Comparison of ENCODE assay signal across 15 cellular contexts in the genomic region with DNA sequence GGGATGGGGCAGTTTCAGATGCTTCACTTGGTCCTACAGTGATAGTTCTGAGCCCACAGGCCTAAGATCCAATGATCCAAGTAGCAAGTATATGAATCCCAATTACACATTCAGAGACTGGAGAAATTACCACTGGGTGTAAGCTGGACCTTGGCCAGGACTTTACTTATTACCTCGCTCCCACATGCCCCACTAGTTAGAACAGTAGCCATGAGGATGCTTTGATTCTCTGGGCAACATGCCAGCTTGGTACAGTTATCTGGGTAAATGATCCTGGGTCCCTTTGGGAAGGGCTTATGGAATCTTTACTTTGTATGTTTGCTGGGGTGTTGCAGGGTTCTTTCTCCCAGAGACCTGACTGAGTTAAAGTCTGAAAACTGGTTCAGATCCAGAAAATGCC. TPM values are rescaled to one million over a fixed set of nuclear protein-coding genes. Genes with fewer than 3 reads are reported as not detected.
DNase-seq lines count a peak whose midpoint lies in the region; ATAC-seq and TF ChIP-seq lines count a peak whose summit lies in the region.
"Had no signal": no experiment of that assay in that cellular context is flagged by ENCODE, and none has a peak within 500 bp of the region (broad histone marks: within the 10 kb centered on the region; RNA-seq: fewer than 3 reads in every experiment).

No MANE protein-coding gene starts in this region.

- no peak for TF ChIP-seq RAD21 in SK-N-SH (IDR thresholded peaks at IDR 0.05; ENCODE audit: low read length)

- no peaks in the 10 kb centered on the region for H3F3A ChIP-seq in SK-N-SH (replicated peaks; ENCODE audit: insufficient read depth)
- no peaks in the 10 kb centered on the region for H3F3A ChIP-seq in GM23338 (replicated peaks; ENCODE audit: low read depth)

- WGBS in SK-N-SH (ENCODE audit: low lambda C conversion rate) = 31% methylated on average over 1 of the region's 1 CpG

- no peaks in the 10 kb centered on the region for H3K36me3 Mint-ChIP-seq in Calu3 (ENCODE audit: insufficient read depth, unreplicated experiment)
- H3K36me3 Mint-ChIP-seq in GM23338 (ENCODE audit: low read depth) = no peaks in the 10 kb centered on the region
- H3K36me3 Mint-ChIP-seq: CD4-positive, alpha-beta memory T cell had no signal

- intact Hi-C loops in Calu3 (cut with micrococcal nuclease; ENCODE audit: unreplicated experiment) = no loop called here

- H3K4me3 ChIP-seq in SK-N-SH (ENCODE audit: low read depth in 2 of 2, low read length in 1 of 2) (no peak overlapping the region), GM23338 (no peak overlapping the region)

- H3K27ac Mint-ChIP-seq in Calu3 (ENCODE audit: unreplicated experiment) = no peak overlapping the region
- H3K27ac Mint-ChIP-seq in GM23338 = no peak overlapping the region

- no peak overlapping the region for H3K4me2 ChIP-seq in SK-N-SH
- no peak overlapping the region for H3K4me2 ChIP-seq in GM23338

- H3K79me2 ChIP-seq in SK-N-SH (ENCODE audit: insufficient read depth) (no peaks in the 10 kb centered on the region), GM23338 (replicated peaks; ENCODE audit: insufficient read depth) (no peaks in the 10 kb centered on the region)

- H3K4me3 Mint-ChIP-seq in Calu3 (ENCODE audit: low read depth, unreplicated experiment) (no peak overlapping the region), GM23338 (no peak overlapping the region)
- H3K4me3 Mint-ChIP-seq: CD4-positive, alpha-beta memory T cell had no signal

- H3K9me3 Mint-ChIP-seq in Calu3 (ENCODE audit: low read depth, unreplicated experiment) (no peaks in the 10 kb centered on the region), GM23338 (no peaks in the 10 kb centered on the region)
- H3K9me3 Mint-ChIP-seq: CD4-positive, alpha-beta memory T cell had no signal

- no peaks in the 10 kb centered on the region for H4K20me1 ChIP-seq in SK-N-SH (ENCODE audit: insufficient read depth)
- H4K20me1 ChIP-seq in GM23338 (replicated peaks; ENCODE audit: insufficient read depth) = no peaks in the 10 kb centered on the region

- ATAC-seq in SK-N-SH treated with all-trans-retinoic acid at 6 μM for 48 hours = no peak
- ATAC-seq in GM23338 = no peak

- H3K27me3 ChIP-seq in SK-N-SH (ENCODE audit: insufficient read depth) (peaks cover 26% of the 10 kb centered on the region; the same call in 1 of the 2 replicates), GM23338 (ENCODE audit: insufficient read depth) (no peaks in the 10 kb centered on the region)

- POLR2A ChIA-PET in SK-N-SH (lab: Yijun Ruan, JAX) = no interaction called here

- TF ChIP-seq CTCF in SK-N-SH (IDR thresholded peaks at IDR 0.05) (no peak), Calu3 (IDR thresholded peaks at IDR 0.05; ENCODE audit: unreplicated experiment) (no peak), GM23338 (conservative IDR thresholded peaks at IDR 0.05; ENCODE audit: low read depth in 2 of 2) (no peak)

- no TSS peak for BruUV-seq in Calu3 (replicated peaks; lab: Mats Ljungman, UMichigan)

- H3K36me3 ChIP-seq in SK-N-SH (replicated peaks in 1 of 2; ENCODE audit: control insufficient read depth in 1 of 2, insufficient read depth in 2 of 2, low read length in 1 of 2) (no peaks in the 10 kb centered on the region), GM23338 (ENCODE audit: insufficient read depth) (no peaks in the 10 kb centered on the region)

- no peaks in the 10 kb centered on the region for H3K27me3 Mint-ChIP-seq in Calu3 (ENCODE audit: unreplicated experiment)
- H3K27me3 Mint-ChIP-seq in GM23338 (ENCODE audit: insufficient read depth, low read depth, poor library complexity) = peaks cover 2% of the 10 kb centered on the region

- DNase-seq in SK-N-SH (peak; percentile 33), NCI-H1105 treated with DMSO at 0.1 percent for 48 hours (lab: John Stamatoyannopoulos, UW) (peak; percentile 87), NCI-H69 (lab: John Stamatoyannopoulos, UW) (peak; percentile 68), renal cortical epithelial cell (ENCODE audit: low read depth) (peak; percentile 53), Calu3 (no peak), MV-4-11 (lab: John Stamatoyannopoulos, UW) (no peak), GM23338 (ENCODE audit: low spot score) (no peak)
- DNase-seq: CD4-positive, alpha-beta memory T cell; DMS53; Karpas-422; NCI-H146; NCI-H82; SHP77 treated with DMSO at 0.1 percent for 48 hours had no signal

- CTCF ChIA-PET in SK-N-SH (lab: Yijun Ruan, JAX) = interaction anchor here (2.0 kb wide), 1 partner anchor 63 kb away, joined by 11 read pairs; no protein-coding TSS in a partner anchor
- CTCF ChIA-PET in Calu3 (lab: Charles Lee) = no interaction called here

- H3K4me1 ChIP-seq in SK-N-SH (ENCODE audit: control insufficient read depth in 1 of 2, insufficient read depth in 2 of 2, low read depth in 1 of 2, low read length in 1 of 2) (no peaks in the 10 kb centered on the region), GM23338 (ENCODE audit: insufficient read depth) (no peaks in the 10 kb centered on the region)

- no peak for TF ChIP-seq EP300 in SK-N-SH (IDR thresholded peaks at IDR 0.05; ENCODE audit: borderline replicate concordance in 1 of 2, low read depth in 1 of 2, low read length in 1 of 2)

- H2AFZ ChIP-seq in SK-N-SH (ENCODE audit: low read depth) = no peak overlapping the region
- no peak overlapping the region for H2AFZ ChIP-seq in GM23338

- H3K9ac ChIP-seq in SK-N-SH = no peak overlapping the region

- H3K9me3 ChIP-seq in SK-N-SH = no peaks in the 10 kb centered on the region

- H3K27ac ChIP-seq in SK-N-SH (ENCODE audit: low read depth in 2 of 2, low read length in 1 of 2) (no peak overlapping the region), GM23338 (ENCODE audit: low read depth) (no peak overlapping the region)

- H3K4me1 Mint-ChIP-seq in Calu3 (ENCODE audit: low read depth, unreplicated experiment) (peaks cover 33% of the 10 kb centered on the region), GM23338 (peaks cover 7% of the 10 kb centered on the region)
- H3K4me1 Mint-ChIP-seq: CD4-positive, alpha-beta memory T cell had no signal

- H3K9me2 ChIP-seq in SK-N-SH (no peaks in the 10 kb centered on the region), GM23338 (ENCODE audit: insufficient read depth) (no peaks in the 10 kb centered on the region)

TF ChIP-seq in SK-N-SH, 30 proteins besides CTCF, POLR2A, EP300 and RAD21 (continues in another document):
- TF ChIP-seq JUND (IDR thresholded peaks at IDR 0.05) = no peak
- no peak for TF ChIP-seq GABPA (IDR thresholded peaks at IDR 0.05; ENCODE audit: low read depth)
- TF ChIP-seq TAF1 (IDR thresholded peaks at IDR 0.05; ENCODE audit: borderline replicate concordance, low read depth, low read length) = no peak

TF ChIP-seq in SK-N-SH treated with all-trans-retinoic acid at 6 μM for 48 hours, 23 proteins besides CTCF, POLR2A, EP300 and RAD21 (continues in another document):
- TF ChIP-seq RARB (CRISPR knock-in tag; IDR thresholded peaks at IDR 0.05) (no peak), ZNF565 (CRISPR knock-in tag; conservative IDR thresholded peaks at IDR 0.05; ENCODE audit: low read depth) (no peak), ZFP30 (CRISPR knock-in tag; IDR thresholded peaks at IDR 0.05) (no peak), ISL1 (CRISPR knock-in tag; IDR thresholded peaks at IDR 0.05) (no peak), SNAI2 (CRISPR knock-in tag; IDR thresholded peaks at IDR 0.05) (no peak), ZFP3 (CRISPR knock-in tag; IDR thresholded peaks at IDR 0.05) (no peak)

TF ChIP-seq in GM23338, 12 proteins besides CTCF, POLR2A, EP300 and RAD21 (continues in another document):
- no peak for TF ChIP-seq EZH2phosphoT487 (IDR thresholded peaks at IDR 0.05; ENCODE audit: unreplicated experiment)
- TF ChIP-seq EZH2 (IDR thresholded peaks at IDR 0.05; ENCODE audit: low read depth, unreplicated experiment) = no peak
- no peak for TF ChIP-seq NANOG (IDR thresholded peaks at IDR 0.05; ENCODE audit: borderline replicate concordance)
- no peak for TF ChIP-seq POLR2AphosphoS5 (IDR thresholded peaks at IDR 0.05; ENCODE audit: low read depth)

RNA-seq across cellular contexts. Expression of gene FCAMR, which starts 5.1 kb away (rescaled TPM):
- polyA plus RNA-seq in SK-N-SH (2012; rRNA removed) (not detected in 2 replicates), GM23338 (2016; fragmentation: Nextera tagmentation; extraction: Ambion mirVana) (not detected in 2 replicates)
- polyA plus RNA-seq in SK-N-SH (2012; cell fraction: cytosol; rRNA removed) = not detected in 2 replicates
- not detected in 2 replicates for polyA plus RNA-seq in SK-N-SH (2012; cell fraction: nucleus; rRNA removed)
- total RNA-seq in renal cortical epithelial cell (0.69 and 3.6 TPM in 2 replicates), Calu3 (2022) (not detected in 2 replicates)
- not detected in 2 replicates for total RNA-seq in GM23338 (2014; rRNA removed; shearing (Covaris generic))
- total RNA-seq: CD4-positive, alpha-beta memory T cell had no signal
- polyA plus RNA-seq: CD4-positive, alpha-beta memory T cell had no signal

RNA-seq across cellular contexts. Expression of gene PIGR, which starts 29.0 kb away (rescaled TPM):
- polyA plus RNA-seq in SK-N-SH (2012; rRNA removed) (not detected in 2 replicates), GM23338 (2016; fragmentation: Nextera tagmentation; extraction: Ambion mirVana) (not detected in 2 replicates)
- not detected in 2 replicates for polyA plus RNA-seq in SK-N-SH (2012; cell fraction: cytosol; rRNA removed)
- not detected in 2 replicates for polyA plus RNA-seq in SK-N-SH (2012; cell fraction: nucleus; rRNA removed)
- total RNA-seq in renal cortical epithelial cell (3.8 and 15.7 TPM in 2 replicates), Calu3 (2022) (250 and 367 TPM in 2 replicates)
- not detected in 2 replicates for total RNA-seq in GM23338 (2014; rRNA removed; shearing (Covaris generic))
- total RNA-seq: CD4-positive, alpha-beta memory T cell; T-helper 2 cell treated with Interferon-gamma antibody and Interleukin-4, amounts not matched to agents 100 ng/mL and 5 ng/mL, for 36 hours had no signal
- polyA plus RNA-seq: CD4-positive, alpha-beta memory T cell had no signal

RNA-seq across cellular contexts. Expression of gene FCMR, which starts 53.6 kb away (rescaled TPM):
- polyA plus RNA-seq in SK-N-SH (2012; rRNA removed) = 0.05 and 0.15 TPM in 2 replicates
- 0.03 and 0.14 TPM in 2 replicates for polyA plus RNA-seq in SK-N-SH (2012; cell fraction: cytosol; rRNA removed)
- not detected in 2 replicates for polyA plus RNA-seq in SK-N-SH (2012; cell fraction: nucleus; rRNA removed)
- total RNA-seq in renal cortical epithelial cell = 0.05 TPM in 1 of 2 replicates, not detected in the other
- 0.86 and 1.1 TPM in 2 replicates for total RNA-seq in Calu3 (2022)
- total RNA-seq in GM23338 (2014; rRNA removed; shearing (Covaris generic)) = not detected in 2 replicates
- 0.43 and 0.84 TPM in 2 replicates for polyA plus RNA-seq in GM23338 (2016; fragmentation: Nextera tagmentation; extraction: Ambion mirVana)

RNA-seq across cellular contexts. Expression of gene C1orf116, which starts 57.2 kb away (rescaled TPM):
- polyA plus RNA-seq in SK-N-SH (2012; rRNA removed) (0.02 TPM in 1 of 2 replicates, not detected in the other), GM23338 (2016; fragmentation: Nextera tagmentation; extraction: Ambion mirVana) (2.2 and 2.3 TPM in 2 replicates)
- 0.01 TPM in 1 of 2 replicates, not detected in the other for polyA plus RNA-seq in SK-N-SH (2012; cell fraction: cytosol; rRNA removed)
- 0.02 TPM in 2 replicates for polyA plus RNA-seq in SK-N-SH (2012; cell fraction: nucleus; rRNA removed)
- total RNA-seq in renal cortical epithelial cell (16.3 and 17.9 TPM in 2 replicates), Calu3 (2022) (106 and 124 TPM in 2 replicates)
- 4.0 and 5.3 TPM in 2 replicates for total RNA-seq in GM23338 (2014; rRNA removed; shearing (Covaris generic))
- total RNA-seq: T-helper 2 cell treated with Interferon-gamma antibody and Interleukin-4, amounts not matched to agents 100 ng/mL and 5 ng/mL, for 36 hours had no signal
- polyA plus RNA-seq: CD4-positive, alpha-beta memory T cell had no signal

Comparison
In these comparisons a context has a peak if more than half of its experiments do, and no peak if none do; other contexts are left out.
1. DNase-seq: peak in SK-N-SH (single experiment), NCI-H1105 treated with DMSO at 0.1 percent for 48 hours (single experiment), NCI-H69 (single experiment) and renal cortical epithelial cell (single experiment); none in Calu3 (single experiment), MV-4-11 (single experiment) and GM23338 (single experiment).
2. RNA of gene PIGR, which starts 29.0 kb away (total RNA-seq): 250 to 367 TPM in Calu3; 3.8 to 15.7 TPM in renal cortical epithelial cell and not detected in GM23338; every median in the first group is over 10 times any median in the second.